ENCODE assay signal across 1 cellular context in the genomic region with DNA sequence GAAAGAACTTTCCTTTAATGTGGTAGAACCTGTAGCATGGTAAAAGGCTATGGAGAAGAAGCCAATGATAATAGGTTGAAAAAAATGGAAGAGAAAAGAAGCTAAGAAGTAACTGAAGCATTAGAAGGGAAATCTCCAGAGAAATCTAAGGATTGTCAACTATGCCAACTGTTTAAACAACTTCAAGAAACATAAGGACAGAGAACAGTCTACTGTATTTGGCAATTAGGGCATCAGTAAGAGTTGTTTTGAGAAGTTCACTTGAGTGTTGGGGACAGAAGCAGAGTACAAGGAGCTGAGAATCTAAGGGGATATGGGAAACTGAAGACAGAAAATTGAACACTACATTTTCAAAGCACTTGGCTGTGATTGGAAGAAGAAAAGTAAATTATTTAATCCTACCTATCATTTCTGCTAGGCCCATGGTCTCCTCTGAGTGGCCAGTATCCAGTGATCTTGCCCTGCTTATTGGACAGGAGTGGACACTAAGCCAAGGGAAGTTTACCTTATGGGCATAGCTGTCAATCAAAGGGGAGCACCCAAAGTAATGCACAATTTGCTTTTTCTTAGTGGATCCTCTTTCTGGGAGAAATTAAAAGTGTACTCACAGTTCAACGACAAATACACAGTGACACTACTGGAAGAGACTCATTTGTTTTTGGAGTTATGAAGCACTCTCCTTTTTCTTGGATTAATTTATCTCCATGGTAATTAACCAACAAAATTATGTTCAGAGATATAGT.
TF ChIP-seq lines count a peak whose summit lies in the region.

No MANE protein-coding gene starts in this region.

TF ChIP-seq in K562, 482 proteins besides CTCF, POLR2A, EP300 and RAD21 (continued from another document):
- no peak for TF ChIP-seq HES1 (IDR thresholded peaks at IDR 0.05; ENCODE audit: low read depth)
- TF ChIP-seq ZNF384 (IDR thresholded peaks at IDR 0.05; ENCODE audit: low read depth, low read length): no peak
- no peak for TF ChIP-seq TAF15 (IDR thresholded peaks at IDR 0.05; ENCODE audit: low read depth, low read length)
- TF ChIP-seq TAF9B (IDR thresholded peaks at IDR 0.05; ENCODE audit: partially characterized antibody): no peak
- 0 out of 2 replicates have a peak, but pooled peaks have one; percentile 45 for TF ChIP-seq ARID3A (IDR thresholded peaks at IDR 0.05; ENCODE audit: borderline replicate concordance, low read depth, low read length)
- peak; percentile 40; the same call in 1 of the 2 replicates for TF ChIP-seq GTF2A2 (tag; IDR thresholded peaks at IDR 0.05)
- no peak for TF ChIP-seq RERE (CRISPR knock-in tag; IDR thresholded peaks at IDR 0.05; ENCODE audit: borderline replicate concordance)
- TF ChIP-seq CHD4 (IDR thresholded peaks at IDR 0.05; ENCODE audit: insufficient read depth, insufficient replicate concordance, low read depth, low read length, poor library complexity, severe bottlenecking): peak; percentile 29
- 0 out of 2 replicates have a peak, but pooled peaks have one; percentile 11 for TF ChIP-seq ADNP (tag; IDR thresholded peaks at IDR 0.05)
- no peak for TF ChIP-seq HEY1 (CRISPR knock-in tag; IDR thresholded peaks at IDR 0.05; ENCODE audit: borderline replicate concordance)
- TF ChIP-seq SRSF7 (optimal IDR thresholded peaks at IDR 0.05; ENCODE audit: low read depth, low read length): no peak
- TF ChIP-seq ZNF444 (CRISPR knock-in tag; IDR thresholded peaks at IDR 0.05): no peak
- no peak for TF ChIP-seq NFRKB (IDR thresholded peaks at IDR 0.05; ENCODE audit: low read depth)
- TF ChIP-seq U2AF1 (optimal IDR thresholded peaks at IDR 0.05; ENCODE audit: low read depth, low read length): peak; percentile 44
